In genomic region chr4:15754323-15754722, GRCh38 we compare ENCODE assay signal across 10 cellular contexts. TPM values are rescaled to one million over a fixed set of nuclear protein-coding genes. Genes with fewer than 3 reads are reported as not detected.
A peak's percentile ranks its signal among the peaks of the same experiment; 100 is the strongest.
DNase-seq lines count a peak whose midpoint lies in the region; ATAC-seq and TF ChIP-seq lines count a peak whose summit lies in the region.
"Had no signal": no experiment of that assay in that cellular context is flagged by ENCODE, and none has a peak within 500 bp of the region (broad histone marks: within the 10 kb centered on the region; RNA-seq: fewer than 3 reads in every experiment).

No MANE protein-coding gene starts in this region.

- CTCF ChIA-PET in activated CD8-positive, alpha-beta T cell treated with anti-CD3 and anti-CD28 coated beads, Interleukin-2, amount 10 ng/mL, durations not matched to agents 7 days and 5 days (lab: Charles Lee), result interaction anchor here (0.7 to 6.3 kb wide), 15 partner anchors 9 to 512 kb away, joined by 3 to 82 read pairs (median 9); partner anchors contain the start of gene CD38

- H3K4me1 ChIP-seq in BLaER1 (peaks cover 47% of the 10 kb centered on the region), SJCRH30 (peaks cover 12% of the 10 kb centered on the region)

- H3K4me3 ChIP-seq in BLaER1, result peak overlapping the region; percentile 61
- H3K4me3 ChIP-seq in fibroblast of villous mesenchyme (ENCODE audit: low read depth, low read length), result no peak overlapping the region
- no peak overlapping the region for H3K4me3 ChIP-seq in SJCRH30
- H3K4me3 ChIP-seq: coronary artery had no signal

- H3K27ac ChIP-seq in BLaER1, result peak overlapping the region; percentile 86
- H3K27ac ChIP-seq in SJCRH30, result no peak overlapping the region
- H3K27ac ChIP-seq: coronary artery had no signal

- POLR2A ChIA-PET in activated CD8-positive, alpha-beta T cell treated with anti-CD3 and anti-CD28 coated beads, Interleukin-2, amount 10 ng/mL, durations not matched to agents 7 days and 5 days (lab: Charles Lee), result interaction anchor here (1.6 to 3.2 kb wide), 3 partner anchors 12 to 31 kb away, joined by 6 to 23 read pairs (median 9); no protein-coding TSS in a partner anchor

- H3K9me3 Mint-ChIP-seq in activated CD8-positive, alpha-beta T cell treated with anti-CD3 and anti-CD28 coated beads, Interleukin-2, amount 10 ng/mL, durations not matched to agents 7 days and 5 days (ENCODE audit: insufficient read depth), result no peaks in the 10 kb centered on the region

- peaks cover 13% of the 10 kb centered on the region; the same call in 1 of the 2 replicates for H3K9me3 ChIP-seq in BLaER1
- H3K9me3 ChIP-seq in SJCRH30 (replicated peaks), result no peaks in the 10 kb centered on the region

- H3K27me3 Mint-ChIP-seq in activated CD8-positive, alpha-beta T cell treated with anti-CD3 and anti-CD28 coated beads, Interleukin-2, amount 10 ng/mL, durations not matched to agents 7 days and 5 days (ENCODE audit: low read depth), result no peaks in the 10 kb centered on the region

- no peaks in the 10 kb centered on the region for H3K27me3 ChIP-seq in BLaER1
- no peaks in the 10 kb centered on the region for H3K27me3 ChIP-seq in SJCRH30

- H3K4me3 Mint-ChIP-seq in activated CD8-positive, alpha-beta T cell treated with anti-CD3 and anti-CD28 coated beads, Interleukin-2, amount 10 ng/mL, durations not matched to agents 7 days and 5 days, result peak overlapping the region; percentile 55

- peak; percentile 50 for ATAC-seq in activated CD8-positive, alpha-beta T cell treated with anti-CD3 and anti-CD28 coated beads, Interleukin-2, amount 10 ng/mL, durations not matched to agents 7 days and 5 days
- ATAC-seq in GM21367 (IDR thresholded peaks at IDR 0.05; ENCODE audit: unreplicated experiment) (no peak), HG03571 (IDR thresholded peaks at IDR 0.05; ENCODE audit: unreplicated experiment) (no peak)

- DNase-seq in Kasumi-1 (lab: John Stamatoyannopoulos, UW), result peak; percentile 93
- DNase-seq in activated CD8-positive, alpha-beta T cell treated with anti-CD3 and anti-CD28 coated beads, Interleukin-2, amount 10 ng/mL, durations not matched to agents 7 days and 5 days, result peak; percentile 78
- DNase-seq in fibroblast of villous mesenchyme (ENCODE audit: low read depth), result peak; percentile 95
- no peak for DNase-seq in SJCRH30
- DNase-seq in SHP77 (lab: John Stamatoyannopoulos, UW), result no peak

- H3K9ac ChIP-seq in BLaER1, result peak overlapping the region; percentile 60

- H3K36me3 ChIP-seq in BLaER1, result no peaks in the 10 kb centered on the region
- H3K36me3 ChIP-seq in SJCRH30, result no peaks in the 10 kb centered on the region

- peaks cover 54% of the 10 kb centered on the region for H3K4me1 Mint-ChIP-seq in activated CD8-positive, alpha-beta T cell treated with anti-CD3 and anti-CD28 coated beads, Interleukin-2, amount 10 ng/mL, durations not matched to agents 7 days and 5 days (ENCODE audit: low read depth)

- TF ChIP-seq CTCF in fibroblast of villous mesenchyme (IDR thresholded peaks at IDR 0.05; ENCODE audit: insufficient read depth, low read depth, low read length), result no peak

- H4K20me1 ChIP-seq in BLaER1, result no peaks in the 10 kb centered on the region

- H3K36me3 Mint-ChIP-seq in activated CD8-positive, alpha-beta T cell treated with anti-CD3 and anti-CD28 coated beads, Interleukin-2, amount 10 ng/mL, durations not matched to agents 7 days and 5 days (ENCODE audit: low read depth), result peaks cover 10% of the 10 kb centered on the region

- H3K4me2 ChIP-seq in BLaER1, result peak overlapping the region; percentile 88

- H3K27ac Mint-ChIP-seq in activated CD8-positive, alpha-beta T cell treated with anti-CD3 and anti-CD28 coated beads, Interleukin-2, amount 10 ng/mL, durations not matched to agents 7 days and 5 days, result peak overlapping the region; percentile 89

RNA-seq across cellular contexts. Expression of gene CD38, which starts 23.8 kb away (rescaled TPM):
- total RNA-seq in activated CD8-positive, alpha-beta T cell treated with anti-CD3 and anti-CD28 coated beads, Interleukin-2, amount 10 ng/mL, durations not matched to agents 7 days and 5 days, result 10 to 100 TPM; 88.8 to 93.4 TPM
- total RNA-seq in fibroblast of villous mesenchyme, result under 0.01 TPM in 2 replicates
- 0.03 and 0.06 TPM in 2 replicates for total RNA-seq in SJCRH30 (2014; rRNA removed; shearing (Covaris generic))

RNA-seq across cellular contexts. Expression of gene BST1, which starts 51.5 kb away (rescaled TPM):
- under 1 TPM; 0.60 to 0.71 TPM for total RNA-seq in activated CD8-positive, alpha-beta T cell treated with anti-CD3 and anti-CD28 coated beads, Interleukin-2, amount 10 ng/mL, durations not matched to agents 7 days and 5 days
- total RNA-seq in fibroblast of villous mesenchyme, result 19.9 and 37.7 TPM in 2 replicates
- 0.81 and 1.0 TPM in 2 replicates for total RNA-seq in SJCRH30 (2014; rRNA removed; shearing (Covaris generic))
- total RNA-seq: SK-MEL-5 had no signal

Comparison
In these comparisons a context has a peak if more than half of its experiments do, and no peak if none do; other contexts are left out.
1. DNase-seq: peak in Kasumi-1 (2 of 2), activated CD8-positive, alpha-beta T cell treated with anti-CD3 and anti-CD28 coated beads, Interleukin-2, amount 10 ng/mL, durations not matched to agents 7 days and 5 days (single experiment) and fibroblast of villous mesenchyme (single experiment); none in SJCRH30 (0 of 2) and SHP77 (0 of 2).
2. RNA of gene CD38, which starts 23.8 kb away (total RNA-seq): 88.8 to 93.4 TPM in activated CD8-positive, alpha-beta T cell treated with anti-CD3 and anti-CD28 coated beads, Interleukin-2, amount 10 ng/mL, durations not matched to agents 7 days and 5 days; 0.03 to 0.06 TPM in SJCRH30 and under 0.01 TPM in fibroblast of villous mesenchyme; every median in the first group is over 10 times any median in the second.
3. RNA of gene BST1, which starts 51.5 kb away (total RNA-seq): 19.9 to 37.7 TPM in fibroblast of villous mesenchyme; 0.81 to 1.0 TPM in SJCRH30 and 0.60 to 0.71 TPM in activated CD8-positive, alpha-beta T cell treated with anti-CD3 and anti-CD28 coated beads, Interleukin-2, amount 10 ng/mL, durations not matched to agents 7 days and 5 days; every median in the first group is over 10 times any median in the second.